In the genomic region with DNA sequence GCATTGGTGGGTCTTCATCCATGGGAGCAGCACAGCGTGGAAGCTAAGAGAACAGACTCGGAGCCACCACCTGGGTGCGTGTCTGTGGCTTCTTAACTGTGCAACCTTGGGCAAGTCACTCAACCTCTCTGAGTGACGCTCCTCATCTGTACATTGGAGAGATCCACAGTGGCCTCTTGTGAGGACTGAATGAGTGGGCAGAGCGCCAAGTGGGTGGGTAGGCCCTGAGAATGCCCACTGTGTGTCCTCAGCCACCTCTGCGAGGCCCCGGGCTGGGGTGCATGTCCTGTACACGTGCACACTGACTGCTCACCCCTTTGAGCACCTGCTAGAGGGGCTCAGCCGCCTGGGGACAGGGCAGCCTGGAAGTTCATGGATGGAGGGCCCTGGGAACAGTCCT, we compare ENCODE assay signal across 19 cellular contexts.
"Had no signal": no experiment of that assay in that cellular context is flagged by ENCODE, and none has a peak within 500 bp of the region (broad histone marks: within the 10 kb centered on the region; RNA-seq: fewer than 3 reads in every experiment).

No MANE protein-coding gene starts in this region.

- H3K27me3 Mint-ChIP-seq: progenitor cell of endocrine pancreas; stimulated activated naive CD8-positive, alpha-beta T cell treated with anti-CD3 and anti-CD28 coated beads, Interleukin-15, Interleukin-2, amounts not matched to agents 100 ng/mL and 50 ng/mL, for 24 hours had no signal

- H3K4me3 ChIP-seq: esophagus squamous epithelium, gastroesophageal sphincter, ovary, smooth muscle cell, tibial nerve had no signal

- H3K27me3 ChIP-seq: ovary, tibial nerve had no signal

- H3K36me3 Mint-ChIP-seq: immature natural killer cell; naive thymus-derived CD4-positive, alpha-beta T cell; stimulated activated effector memory CD8-positive, alpha-beta T cell treated with anti-CD3 and anti-CD28 coated beads, Interleukin-12 subunit alpha, Interleukin-12 subunit beta, amount 100 ng/mL, for 72 hours had no signal

- H3K4me1 ChIP-seq: esophagus squamous epithelium had no signal

- ATAC-seq: effector memory CD8-positive, alpha-beta T cell; gastroesophageal sphincter; left ventricle myocardium superior; naive thymus-derived CD4-positive, alpha-beta T cell; right cardiac atrium; stimulated activated effector memory CD8-positive, alpha-beta T cell treated with anti-CD3 and anti-CD28 coated beads, Interleukin-12 subunit alpha, Interleukin-12 subunit beta, amount 100 ng/mL, for 72 hours had no signal

- H3K4me1 Mint-ChIP-seq: immature natural killer cell; naive thymus-derived CD4-positive, alpha-beta T cell; stimulated activated effector memory CD8-positive, alpha-beta T cell treated with anti-CD3 and anti-CD28 coated beads, Interleukin-12 subunit alpha, Interleukin-12 subunit beta, amount 100 ng/mL, for 72 hours had no signal

- H3K27ac Mint-ChIP-seq: effector memory CD8-positive, alpha-beta T cell; immature natural killer cell; naive thymus-derived CD4-positive, alpha-beta T cell; nephron progenitor cell; progenitor cell of endocrine pancreas; stimulated activated effector memory CD8-positive, alpha-beta T cell treated with anti-CD3 and anti-CD28 coated beads, Interleukin-12 subunit alpha, Interleukin-12 subunit beta, amount 100 ng/mL, for 72 hours; stimulated activated naive CD8-positive, alpha-beta T cell treated with anti-CD3 and anti-CD28 coated beads, Interleukin-15, Interleukin-2, amounts not matched to agents 100 ng/mL and 50 ng/mL, for 24 hours had no signal

- H3K27ac ChIP-seq: esophagus squamous epithelium, gastroesophageal sphincter, neutrophil, ovary, tibial nerve had no signal

- DNase-seq: central memory CD4-positive, alpha-beta T cell; effector memory CD8-positive, alpha-beta T cell; esophagus squamous epithelium; immature natural killer cell; left colon; left ventricle myocardium superior; naive thymus-derived CD4-positive, alpha-beta T cell; ovary; stimulated activated CD4-positive, alpha-beta T cell treated with anti-CD3 and anti-CD28 coated beads, Interleukin-4, amount 100 ng/mL, for 1 hour; stimulated activated CD8-positive, alpha-beta memory T cell treated with anti-CD3 and anti-CD28 coated beads, Interleukin-4, amount 100 ng/mL, for 48 hours had no signal

- H3K4me3 Mint-ChIP-seq: effector memory CD8-positive, alpha-beta T cell; immature natural killer cell; naive thymus-derived CD4-positive, alpha-beta T cell; nephron progenitor cell; stimulated activated effector memory CD8-positive, alpha-beta T cell treated with anti-CD3 and anti-CD28 coated beads, Interleukin-12 subunit alpha, Interleukin-12 subunit beta, amount 100 ng/mL, for 72 hours; stimulated activated naive CD8-positive, alpha-beta T cell treated with anti-CD3 and anti-CD28 coated beads, Interleukin-15, Interleukin-2, amounts not matched to agents 100 ng/mL and 50 ng/mL, for 24 hours had no signal

- H3K36me3 ChIP-seq: esophagus squamous epithelium, gastroesophageal sphincter, neutrophil, ovary, tibial nerve had no signal

- H3K4me2 ChIP-seq: smooth muscle cell had no signal

- H3K9me3 Mint-ChIP-seq: effector memory CD8-positive, alpha-beta T cell; immature natural killer cell; stimulated activated effector memory CD8-positive, alpha-beta T cell treated with anti-CD3 and anti-CD28 coated beads, Interleukin-12 subunit alpha, Interleukin-12 subunit beta, amount 100 ng/mL, for 72 hours; stimulated activated naive CD8-positive, alpha-beta T cell treated with anti-CD3 and anti-CD28 coated beads, Interleukin-15, Interleukin-2, amounts not matched to agents 100 ng/mL and 50 ng/mL, for 24 hours had no signal

- H3K9me3 ChIP-seq: neutrophil, ovary had no signal
